ENCODE assay signal across 21 cellular contexts in the genomic region with DNA sequence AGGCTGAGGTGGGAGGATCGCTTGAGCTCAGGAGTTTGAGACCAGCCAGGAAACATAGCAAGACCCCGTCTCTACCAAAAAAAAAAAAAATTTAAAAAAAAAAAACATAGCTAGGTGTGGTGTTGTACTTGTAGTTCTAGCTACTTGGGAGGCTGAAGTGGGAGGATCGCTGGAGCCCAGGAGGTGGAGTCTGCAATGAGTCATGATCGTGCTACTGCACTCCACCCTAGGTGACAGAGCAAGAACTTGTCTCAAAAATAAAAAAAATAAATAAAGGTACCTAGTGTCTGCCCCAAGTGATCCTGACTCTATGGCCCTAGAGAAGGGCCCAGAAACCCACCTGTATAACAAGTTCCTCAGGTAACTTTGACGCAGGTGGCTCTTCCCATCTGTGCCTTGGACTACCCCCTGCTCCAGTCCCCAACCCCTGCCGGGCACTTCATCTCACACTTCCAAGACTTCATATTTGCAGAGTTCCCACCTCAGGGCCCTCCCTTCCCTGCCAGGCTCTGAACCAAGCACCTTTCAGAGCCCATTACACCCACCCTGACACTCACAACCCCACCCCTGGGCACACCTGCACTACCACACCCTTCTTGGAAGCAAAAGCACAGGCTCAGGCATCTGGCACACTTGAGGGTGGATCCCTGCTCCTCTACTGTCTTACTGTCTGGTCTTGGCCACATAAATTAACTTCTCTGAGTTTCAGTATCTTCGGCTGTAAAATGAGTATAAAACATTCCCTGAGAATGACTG.
DNase-seq lines count a peak whose midpoint lies in the region; ATAC-seq and TF ChIP-seq lines count a peak whose summit lies in the region.
"Had no signal": no experiment of that assay in that cellular context is flagged by ENCODE, and none has a peak within 500 bp of the region (broad histone marks: within the 10 kb centered on the region; RNA-seq: fewer than 3 reads in every experiment).

No MANE protein-coding gene starts in this region.

- 0 out of 2 replicates have a peak overlapping the region, but pooled peaks have one; percentile 13 for H3K4me2 ChIP-seq in PC-9
- H3K4me2 ChIP-seq: BLaER1, SK-N-SH had no signal

- TF ChIP-seq CTCF in PC-9 (conservative IDR thresholded peaks at IDR 0.05) (no peak), transverse colon (IDR thresholded peaks at IDR 0.05) (no peak)

- no peaks in the 10 kb centered on the region for H3K79me2 ChIP-seq in PC-9 (ENCODE audit: low read depth)

- DNase-seq in Daoy (ENCODE audit: low read depth) (peak; percentile 44), PC-9 (peak in 1 of 2 experiments; percentile 47), left colon (peak; percentile 50 to 69), transverse colon (peak; percentile 60), T1000 (lab: John Stamatoyannopoulos, UW) (no peak), H4 (ENCODE audit: low spot score) (no peak)
- DNase-seq: Caco-2; CD4-positive, CD25-positive, alpha-beta regulatory T cell; H7; HFFc6; KG1; NCI-H1048; NCI-H1694 treated with DMSO at 0.1 percent for 48 hours; NCI-H2081; NCI-H2227 treated with DMSO at 0.1 percent for 48 hours; NCI-H526 treated with DMSO at 0.1 percent for 48 hours; SK-N-SH; SW 1271 had no signal

- no peaks in the 10 kb centered on the region for H3K36me3 ChIP-seq in PC-9 (ENCODE audit: low read depth)
- H3K36me3 ChIP-seq in transverse colon: no peaks in the 10 kb centered on the region
- H3K36me3 ChIP-seq: BLaER1 had no signal

- BruUV-seq in PC-9 (replicated peaks; lab: Mats Ljungman, UMichigan): no TSS peak

- intact Hi-C loops in PC-9 (cut with micrococcal nuclease; ENCODE audit: unreplicated experiment) (no loop called here), left colon (cut with DNase I, micrococcal nuclease) (no loop called here), transverse colon (cut with DNase I; ENCODE audit: low total_unique reads) (no loop called here)

- no peak overlapping the region for H3K27ac ChIP-seq in PC-9
- H3K27ac ChIP-seq in transverse colon: peak overlapping the region in 3 of 4 donors; percentile 2 to 42 (median 30)
- H3K27ac ChIP-seq: BLaER1 had no signal

- H3K27me3 ChIP-seq in PC-9 (ENCODE audit: insufficient read depth, low read depth): no peaks in the 10 kb centered on the region
- peaks cover 14% of the 10 kb centered on the region for H3K27me3 ChIP-seq in transverse colon
- H3K27me3 ChIP-seq: BLaER1 had no signal

- H3K4me1 ChIP-seq in PC-9 (replicated peaks; ENCODE audit: insufficient read depth): peaks cover 17% of the 10 kb centered on the region
- peaks cover 0 to 6% (median 0%) of the 10 kb centered on the region in 4 donors for H3K4me1 ChIP-seq in transverse colon
- H3K4me1 ChIP-seq: BLaER1, Caco-2 had no signal

- no peaks in the 10 kb centered on the region for H3F3A ChIP-seq in PC-9 (ENCODE audit: insufficient read depth, low read depth)

- WGBS in transverse colon (ENCODE audit: low coverage in 1 of 2), 2 donors: 61 to 62% methylated on average over 2 to 7 of the region's 7 CpGs

- no peak for TF ChIP-seq EP300 in transverse colon (IDR thresholded peaks at IDR 0.05; ENCODE audit: low read depth)

- in situ Hi-C loops in transverse colon (cut with MboI; ENCODE audit: low pct_ligation_motif_present in 1 of 4, low pct_unique_long_range_greater_than_20kb in 1 of 4, low sequenced_read_pairs in 3 of 4): no loop called here

- no peak overlapping the region for H2AFZ ChIP-seq in PC-9

- H3K9me2 ChIP-seq in PC-9 (ENCODE audit: insufficient read depth): no peaks in the 10 kb centered on the region
- H3K9me2 ChIP-seq: SK-N-SH had no signal

- ATAC-seq in left colon (peak; percentile 94), HG02870 (IDR thresholded peaks at IDR 0.05; ENCODE audit: unreplicated experiment) (no peak)
- ATAC-seq: Panc1 had no signal

- no peaks in the 10 kb centered on the region for H4K20me1 ChIP-seq in PC-9 (ENCODE audit: insufficient read depth)
- H4K20me1 ChIP-seq: BLaER1 had no signal

- POLR2A ChIA-PET in PC-9 (lab: Charles Lee; ENCODE audit: unreplicated experiment): no interaction called here

- no peak for TF ChIP-seq POLR2A in transverse colon (IDR thresholded peaks at IDR 0.05)

- CTCF ChIA-PET in PC-9 (lab: Charles Lee): interaction anchor here (0.6 kb wide), 1 partner anchor 908 kb away, joined by 3 read pairs; no protein-coding TSS in a partner anchor

- no peak overlapping the region for H3K4me3 ChIP-seq in PC-9
- H3K4me3 ChIP-seq in transverse colon: no peak overlapping the region
- H3K4me3 ChIP-seq: BLaER1 had no signal

- no peaks in the 10 kb centered on the region for H3K9me3 ChIP-seq in PC-9 (ENCODE audit: insufficient read depth, low read depth)
- H3K9me3 ChIP-seq in transverse colon: no peaks in the 10 kb centered on the region
- H3K9me3 ChIP-seq: BLaER1, Caco-2, SK-N-SH had no signal

Comparison
In these comparisons a context has a peak if more than half of its experiments do, and no peak if none do; other contexts are left out.
1. DNase-seq: peak in Daoy (single experiment), left colon (2 of 2) and transverse colon (single experiment); none in T1000 (single experiment) and H4 (single experiment).